Comparison of ENCODE assay signal across 20 cellular contexts in genomic region chr14:97058071-97058470, GRCh38.
DNase-seq lines count a peak whose midpoint lies in the region; ATAC-seq and TF ChIP-seq lines count a peak whose summit lies in the region.
"Had no signal": no experiment of that assay in that cellular context is flagged by ENCODE, and none has a peak within 500 bp of the region (broad histone marks: within the 10 kb centered on the region; RNA-seq: fewer than 3 reads in every experiment).

No MANE protein-coding gene starts in this region.

- intact Hi-C loops in esophagus squamous epithelium (cut with DNase I): no loop called here
- intact Hi-C loops in left cardiac atrium (cut with DNase I): no loop called here

- no peak overlapping the region for H3K4me3 ChIP-seq in AG10803 (ENCODE audit: low read length)
- H3K4me3 ChIP-seq in HEK293 (ENCODE audit: low read depth, low read length): no peak overlapping the region
- no peak overlapping the region for H3K4me3 ChIP-seq in esophagus squamous epithelium
- H3K4me3 ChIP-seq: SJCRH30 had no signal

- H3K36me3 Mint-ChIP-seq in glutamatergic neuron (ENCODE audit: unreplicated experiment): peaks cover 7% of the 10 kb centered on the region

- POLR2A ChIA-PET in HEK293 (lab: Yijun Ruan, JAX): no interaction called here

- H3K27ac Mint-ChIP-seq in glutamatergic neuron (ENCODE audit: unreplicated experiment): peak overlapping the region; percentile 60
- H3K27ac Mint-ChIP-seq: H9 had no signal

- WGBS in esophagus squamous epithelium, 2 donors: 69 to 87% methylated on average over 3 to 4 of the region's 4 CpGs

- CTCF ChIA-PET in HEK293 (lab: Yijun Ruan, JAX): interaction anchor here (0.7 kb wide), 1 partner anchor 355 kb away, joined by 3 read pairs; no protein-coding TSS in a partner anchor

- no peak for TF ChIP-seq POLR2A in esophagus squamous epithelium (IDR thresholded peaks at IDR 0.05)

- ATAC-seq in SK-N-SH treated with all-trans-retinoic acid at 6 μM for 48 hours: no peak
- ATAC-seq in left cardiac atrium: no peak
- ATAC-seq: Panc1 had no signal

- no peak overlapping the region for H3K27ac ChIP-seq in HEK293 (ENCODE audit: extremely low read depth, low read depth, low read length)
- no peak overlapping the region for H3K27ac ChIP-seq in esophagus squamous epithelium
- H3K27ac ChIP-seq: SJCRH30 had no signal

- no peak for TF ChIP-seq CTCF in AG10803 (conservative IDR thresholded peaks at IDR 0.05; ENCODE audit: low read length)
- no peak for TF ChIP-seq CTCF in HEK293 (tag by site-specific recombination; IDR thresholded peaks at IDR 0.05)
- TF ChIP-seq CTCF in glutamatergic neuron (IDR thresholded peaks at IDR 0.05; ENCODE audit: partially characterized antibody, unreplicated experiment): no peak
- no peak for TF ChIP-seq CTCF in esophagus squamous epithelium (IDR thresholded peaks at IDR 0.05)

- H3K9me3 ChIP-seq in HEK293 (ENCODE audit: control insufficient read depth, insufficient read depth, low read depth, low read length) (no peaks in the 10 kb centered on the region), esophagus squamous epithelium (no peaks in the 10 kb centered on the region)
- H3K9me3 ChIP-seq: BE2C, SJCRH30 had no signal

- peak; percentile 15 for DNase-seq in AG10803 (ENCODE audit: low read depth)
- peak; percentile 77 for DNase-seq in NCI-H748 (lab: John Stamatoyannopoulos, UW; ENCODE audit: unreplicated experiment)
- DNase-seq in glutamatergic neuron: no peak
- DNase-seq in esophagus squamous epithelium (lab: John Stamatoyannopoulos, UW): no peak
- no peak for DNase-seq in DMS53 treated with DMSO at 0.1 percent for 48 hours (lab: John Stamatoyannopoulos, UW; ENCODE audit: unreplicated experiment)
- no peak for DNase-seq in left cardiac atrium
- DNase-seq: BE2C; CD4-positive, CD25-positive, alpha-beta regulatory T cell; H9; KG1; NCI-H1092 treated with DMSO at 0.1 percent for 48 hours; NCI-H1694; NCI-H2081; NCI-H510A; NK-92 treated with Interleukin-12 subunit alpha and Interleukin-12 subunit beta, amount 100 ng/mL, for 24 hours; SJCRH30; T-helper 9 cell had no signal

- H3K36me3 ChIP-seq in HEK293 (ENCODE audit: control insufficient read depth in 2 of 2, insufficient read depth in 1 of 2, low read length in 2 of 2): no peaks in the 10 kb centered on the region
- no peaks in the 10 kb centered on the region for H3K36me3 ChIP-seq in esophagus squamous epithelium
- H3K36me3 ChIP-seq: BE2C, SJCRH30 had no signal

- peaks cover 5% of the 10 kb centered on the region for H3K9me3 Mint-ChIP-seq in glutamatergic neuron (ENCODE audit: unreplicated experiment)
- H3K9me3 Mint-ChIP-seq: CD4-positive, CD25-positive, alpha-beta regulatory T cell had no signal

- H3K4me1 Mint-ChIP-seq in glutamatergic neuron (ENCODE audit: low read depth, unreplicated experiment): peaks cover 20% of the 10 kb centered on the region
- H3K4me1 Mint-ChIP-seq: CD4-positive, CD25-positive, alpha-beta regulatory T cell had no signal

- H3K4me1 ChIP-seq in HEK293 (ENCODE audit: control insufficient read depth, insufficient read depth, low read length): no peaks in the 10 kb centered on the region
- H3K4me1 ChIP-seq in esophagus squamous epithelium: peaks cover 0 to 17% (median 0%) of the 10 kb centered on the region in 3 donors
- H3K4me1 ChIP-seq: BE2C, SJCRH30 had no signal

- no peak overlapping the region for H3K4me3 Mint-ChIP-seq in glutamatergic neuron (ENCODE audit: unreplicated experiment)
- H3K4me3 Mint-ChIP-seq: CD4-positive, CD25-positive, alpha-beta regulatory T cell; H9 had no signal

- H3K27me3 Mint-ChIP-seq in glutamatergic neuron (ENCODE audit: unreplicated experiment): no peaks in the 10 kb centered on the region

- peaks cover 0 to 11% (median 0%) of the 10 kb centered on the region in 4 donors for H3K27me3 ChIP-seq in esophagus squamous epithelium
- H3K27me3 ChIP-seq: BE2C, SJCRH30 had no signal

TF ChIP-seq in HEK293, 187 proteins besides CTCF, POLR2A, EP300 and RAD21:
- 0 out of 2 replicates have a peak, but pooled peaks have one; percentile 48 for TF ChIP-seq TRIM28 (IDR thresholded peaks at IDR 0.05; ENCODE audit: borderline replicate concordance, low read length)
- TF ChIP-seq ZSCAN18 (tag by site-specific recombination; IDR thresholded peaks at IDR 0.05): no peak
- TF ChIP-seq ZNF354C (tag by site-specific recombination; IDR thresholded peaks at IDR 0.05; ENCODE audit: borderline replicate concordance, low read depth): no peak
- no peak for TF ChIP-seq ZNF362 (tag by site-specific recombination; IDR thresholded peaks at IDR 0.05)
- TF ChIP-seq ZFP37 (tag by site-specific recombination; IDR thresholded peaks at IDR 0.05): no peak
- peak; percentile 33; the same call in 1 of the 2 replicates for TF ChIP-seq ATF2 (tag by site-specific recombination; IDR thresholded peaks at IDR 0.05; ENCODE audit: low read depth)
- TF ChIP-seq ZNF629 (tag by site-specific recombination; IDR thresholded peaks at IDR 0.05): peak; percentile 56
TF ChIP-seq in HEK293: peak in this region for 3.

TF ChIP-seq in SK-N-SH treated with all-trans-retinoic acid at 6 μM for 48 hours, 23 proteins besides CTCF, POLR2A, EP300 and RAD21:
- no peak for TF ChIP-seq CREB5 (CRISPR knock-in tag; IDR thresholded peaks at IDR 0.05; ENCODE audit: low read depth)
- TF ChIP-seq ESRRG (CRISPR knock-in tag; IDR thresholded peaks at IDR 0.05): no peak
- no peak for TF ChIP-seq OSR1 (CRISPR knock-in tag; IDR thresholded peaks at IDR 0.05)
- no peak for TF ChIP-seq ZFP3 (CRISPR knock-in tag; IDR thresholded peaks at IDR 0.05)
- TF ChIP-seq TSHZ2 (CRISPR knock-in tag; IDR thresholded peaks at IDR 0.05): no peak
- TF ChIP-seq SNAI2 (CRISPR knock-in tag; IDR thresholded peaks at IDR 0.05): no peak
- TF ChIP-seq RARB (CRISPR knock-in tag; IDR thresholded peaks at IDR 0.05): no peak
- no peak for TF ChIP-seq ZFP30 (CRISPR knock-in tag; IDR thresholded peaks at IDR 0.05)
- no peak for TF ChIP-seq PATZ1 (CRISPR knock-in tag; IDR thresholded peaks at IDR 0.05; ENCODE audit: borderline replicate concordance)
- no peak for TF ChIP-seq ISL1 (CRISPR knock-in tag; IDR thresholded peaks at IDR 0.05)
TF ChIP-seq in SK-N-SH treated with all-trans-retinoic acid at 6 μM for 48 hours: peak in this region for 0.

Comparison
In these comparisons a context has a peak if more than half of its experiments do, and no peak if none do; other contexts are left out.
1. DNase-seq: peak in AG10803 (single experiment) and NCI-H748 (single experiment); none in glutamatergic neuron (single experiment), esophagus squamous epithelium (single experiment), DMS53 treated with DMSO at 0.1 percent for 48 hours (single experiment) and left cardiac atrium (single experiment).